Comparison of ENCODE assay signal across 1 cellular context in the genomic region with DNA sequence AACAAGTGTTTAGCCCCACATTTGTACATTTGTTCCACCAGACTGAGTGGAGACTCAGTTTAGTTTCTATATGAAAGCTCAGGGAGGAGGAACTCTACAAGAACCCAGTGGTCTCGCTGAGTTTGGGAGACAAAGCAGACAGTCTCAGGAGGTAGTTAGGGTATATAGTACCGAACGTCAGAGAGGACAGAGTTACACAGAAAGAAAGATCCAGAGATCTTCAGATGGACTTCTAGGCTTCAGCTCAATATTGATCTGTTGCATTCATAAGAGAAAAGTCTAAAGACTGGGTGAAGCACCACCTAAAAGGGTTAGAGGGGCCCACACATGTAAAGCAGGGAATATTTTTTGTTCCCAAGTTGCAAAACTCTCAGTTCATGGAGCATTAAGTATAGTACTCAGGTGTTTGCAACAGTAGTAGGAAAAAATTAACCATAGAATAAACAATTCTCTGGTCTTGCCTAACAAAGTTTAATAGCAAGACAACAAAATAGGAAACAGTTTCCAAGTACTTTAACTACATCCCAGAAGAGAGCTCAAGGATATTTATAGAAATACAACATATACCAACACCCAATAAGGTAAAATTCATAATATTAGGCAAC.
TF ChIP-seq lines count a peak whose summit lies in the region.

No MANE protein-coding gene starts in this region.

TF ChIP-seq in HepG2, 621 proteins besides CTCF, POLR2A, EP300 and RAD21 (continued from another document and continues in another):
- TF ChIP-seq, protein P1, sequence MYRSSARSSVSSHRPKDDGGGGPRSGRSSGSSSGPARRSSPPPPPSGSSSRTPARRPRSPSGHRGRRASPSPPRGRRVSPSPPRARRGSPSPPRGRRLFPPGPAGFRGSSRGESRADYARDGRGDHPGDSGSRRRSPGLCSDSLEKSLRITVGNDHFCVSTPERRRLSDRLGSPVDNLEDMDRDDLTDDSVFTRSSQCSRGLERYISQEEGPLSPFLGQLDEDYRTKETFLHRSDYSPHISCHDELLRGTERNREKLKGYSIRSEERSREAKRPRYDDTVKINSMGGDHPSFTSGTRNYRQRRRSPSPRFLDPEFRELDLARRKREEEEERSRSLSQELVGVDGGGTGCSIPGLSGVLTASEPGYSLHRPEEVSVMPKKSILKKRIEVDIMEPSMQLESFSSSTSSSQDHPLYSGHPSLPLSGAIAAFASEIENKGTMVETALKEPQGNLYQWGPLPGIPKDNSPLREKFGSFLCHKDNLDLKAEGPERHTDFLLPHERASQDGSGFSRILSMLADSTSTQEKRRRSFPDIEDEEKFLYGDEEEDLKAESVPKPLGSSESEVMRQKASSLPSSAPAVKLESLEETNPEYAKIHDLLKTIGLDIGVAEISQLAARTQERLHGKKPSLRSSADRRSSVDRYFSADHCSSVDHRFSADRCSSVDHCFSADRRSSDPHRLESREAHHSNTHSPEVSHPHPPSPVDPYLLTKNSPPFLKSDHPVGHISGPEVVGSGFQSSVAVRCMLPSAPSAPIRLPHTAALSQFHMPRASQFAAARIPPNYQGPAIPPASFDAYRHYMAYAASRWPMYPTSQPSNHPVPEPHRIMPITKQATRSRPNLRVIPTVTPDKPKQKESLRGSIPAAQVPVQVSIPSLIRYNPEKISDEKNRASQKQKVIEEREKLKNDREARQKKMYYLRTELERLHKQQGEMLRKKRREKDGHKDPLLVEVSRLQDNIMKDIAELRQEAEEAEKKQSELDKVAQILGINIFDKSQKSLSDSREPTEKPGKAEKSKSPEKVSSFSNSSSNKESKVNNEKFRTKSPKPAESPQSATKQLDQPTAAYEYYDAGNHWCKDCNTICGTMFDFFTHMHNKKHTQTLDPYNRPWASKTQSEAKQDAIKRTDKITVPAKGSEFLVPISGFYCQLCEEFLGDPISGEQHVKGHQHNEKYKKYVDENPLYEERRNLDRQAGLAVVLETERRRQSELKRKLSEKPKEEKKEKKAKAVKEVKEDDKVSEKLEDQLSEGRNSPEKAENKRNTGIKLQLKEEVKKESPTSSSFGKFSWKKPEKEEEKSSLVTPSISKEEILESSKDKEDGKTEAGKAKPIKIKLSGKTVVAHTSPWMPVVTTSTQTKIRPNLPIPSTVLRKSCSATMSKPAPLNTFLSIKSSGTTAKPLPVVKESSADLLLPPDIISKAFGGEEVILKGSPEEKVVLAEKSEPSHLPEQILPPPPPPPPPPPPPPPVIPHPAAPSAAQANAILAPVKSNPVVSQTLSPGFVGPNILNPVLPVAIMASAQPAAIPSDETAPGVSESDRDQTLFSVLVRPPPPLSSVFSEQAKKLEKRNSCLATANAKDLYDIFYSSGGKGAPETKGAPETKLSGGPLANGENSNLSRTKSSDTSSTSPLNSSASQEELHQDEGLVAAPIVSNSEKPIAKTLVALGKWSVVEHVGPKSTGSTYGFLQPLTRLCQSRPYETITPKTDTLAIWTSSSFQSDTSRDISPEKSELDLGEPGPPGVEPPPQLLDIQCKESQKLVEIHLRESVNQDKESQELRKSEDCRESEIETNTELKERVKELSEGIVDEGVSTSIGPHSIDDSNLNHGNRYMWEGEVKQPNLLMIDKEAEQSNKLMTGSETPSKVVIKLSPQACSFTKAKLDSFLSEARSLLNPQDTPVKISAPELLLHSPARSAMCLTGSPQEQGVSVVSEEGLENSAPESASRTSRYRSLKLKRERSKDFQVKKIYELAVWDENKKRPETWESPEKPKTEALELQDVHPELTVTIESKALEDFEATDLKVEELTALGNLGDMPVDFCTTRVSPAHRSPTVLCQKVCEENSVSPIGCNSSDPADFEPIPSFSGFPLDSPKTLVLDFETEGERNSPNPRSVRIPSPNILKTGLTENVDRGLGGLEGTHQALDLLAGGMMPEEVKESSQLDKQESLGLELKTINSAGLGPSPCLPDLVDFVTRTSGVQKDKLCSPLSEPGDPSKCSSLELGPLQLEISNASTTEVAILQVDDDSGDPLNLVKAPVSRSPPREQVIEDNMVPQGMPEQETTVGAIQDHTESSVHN (CRISPR knock-in tag; IDR thresholded peaks at IDR 0.05), result no peak
- TF ChIP-seq BCL6 (CRISPR knock-in tag; IDR thresholded peaks at IDR 0.05) (peak; percentile 93), NR2F2 (IDR thresholded peaks at IDR 0.05; ENCODE audit: borderline replicate concordance, low read depth) (peak; percentile 83; the same call in 1 of the 2 replicates), NR2C2 (CRISPR knock-in tag; IDR thresholded peaks at IDR 0.05; ENCODE audit: borderline replicate concordance) (peak; percentile 51; the same call in 1 of the 2 replicates), ATF7 (IDR thresholded peaks at IDR 0.05) (no peak), ATF7 (CRISPR knock-in tag; IDR thresholded peaks at IDR 0.05) (no peak), NR2F1 (CRISPR knock-in tag; IDR thresholded peaks at IDR 0.05) (peak in 1 of 2 experiments; percentile 25; a peak in 1 of 4 replicates), ZNF333 (CRISPR knock-in tag; IDR thresholded peaks at IDR 0.05; ENCODE audit: borderline replicate concordance) (no peak), GATAD2A (CRISPR knock-in tag; IDR thresholded peaks at IDR 0.05) (peak; percentile 99), MTA3 (CRISPR knock-in tag; IDR thresholded peaks at IDR 0.05) (no peak), NCOA1 (CRISPR knock-in tag; IDR thresholded peaks at IDR 0.05) (no peak), CREB1 (IDR thresholded peaks at IDR 0.05) (no peak), CREB1 (CRISPR knock-in tag; IDR thresholded peaks at IDR 0.05) (peak; percentile 47), ADNP (CRISPR knock-in tag; IDR thresholded peaks at IDR 0.05) (no peak), NBN (conservative IDR thresholded peaks at IDR 0.05) (no peak), TP53 (CRISPR knock-in tag; conservative IDR thresholded peaks at IDR 0.05) (no peak), ZC3H13 (CRISPR knock-in tag; IDR thresholded peaks at IDR 0.05) (no peak), WIZ (CRISPR knock-in tag; IDR thresholded peaks at IDR 0.05) (no peak), ZNF570 (CRISPR knock-in tag; IDR thresholded peaks at IDR 0.05; ENCODE audit: borderline replicate concordance) (no peak), ZSCAN25 (CRISPR knock-in tag; IDR thresholded peaks at IDR 0.05) (no peak), GTF2F1 (IDR thresholded peaks at IDR 0.05; ENCODE audit: low read length) (no peak), U2AF1 (optimal IDR thresholded peaks at IDR 0.05; ENCODE audit: low read depth, low read length) (no peak), ZNF891 (CRISPR knock-in tag; IDR thresholded peaks at IDR 0.05) (no peak), PPARG (CRISPR knock-in tag; conservative IDR thresholded peaks at IDR 0.05) (0 out of 2 replicates have a peak, but pooled peaks have one; percentile 46), FOXK1 (CRISPR knock-in tag; IDR thresholded peaks at IDR 0.05; ENCODE audit: borderline replicate concordance, low read depth) (peak; percentile 79), ZNF782 (CRISPR knock-in tag; IDR thresholded peaks at IDR 0.05; ENCODE audit: borderline replicate concordance) (no peak), FOXA1 (IDR thresholded peaks at IDR 0.05) (no peak), FOXA1 (CRISPR knock-in tag; IDR thresholded peaks at IDR 0.05) (peak; percentile 55), ZFAT (CRISPR knock-in tag; conservative IDR thresholded peaks at IDR 0.05) (no peak), JUNB (CRISPR knock-in tag; IDR thresholded peaks at IDR 0.05; ENCODE audit: borderline replicate concordance) (no peak), ZNF713 (CRISPR knock-in tag; IDR thresholded peaks at IDR 0.05) (no peak), ZNF629 (CRISPR knock-in tag; conservative IDR thresholded peaks at IDR 0.05) (no peak), IKZF1 (IDR thresholded peaks at IDR 0.05) (no peak), ZNF264 (CRISPR knock-in tag; IDR thresholded peaks at IDR 0.05) (no peak)
- TF ChIP-seq, protein P2, sequence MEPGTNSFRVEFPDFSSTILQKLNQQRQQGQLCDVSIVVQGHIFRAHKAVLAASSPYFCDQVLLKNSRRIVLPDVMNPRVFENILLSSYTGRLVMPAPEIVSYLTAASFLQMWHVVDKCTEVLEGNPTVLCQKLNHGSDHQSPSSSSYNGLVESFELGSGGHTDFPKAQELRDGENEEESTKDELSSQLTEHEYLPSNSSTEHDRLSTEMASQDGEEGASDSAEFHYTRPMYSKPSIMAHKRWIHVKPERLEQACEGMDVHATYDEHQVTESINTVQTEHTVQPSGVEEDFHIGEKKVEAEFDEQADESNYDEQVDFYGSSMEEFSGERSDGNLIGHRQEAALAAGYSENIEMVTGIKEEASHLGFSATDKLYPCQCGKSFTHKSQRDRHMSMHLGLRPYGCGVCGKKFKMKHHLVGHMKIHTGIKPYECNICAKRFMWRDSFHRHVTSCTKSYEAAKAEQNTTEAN (CRISPR knock-in tag; conservative IDR thresholded peaks at IDR 0.05), result 0 out of 2 replicates have a peak, but pooled peaks have one; percentile 6
- TF ChIP-seq, protein P3, sequence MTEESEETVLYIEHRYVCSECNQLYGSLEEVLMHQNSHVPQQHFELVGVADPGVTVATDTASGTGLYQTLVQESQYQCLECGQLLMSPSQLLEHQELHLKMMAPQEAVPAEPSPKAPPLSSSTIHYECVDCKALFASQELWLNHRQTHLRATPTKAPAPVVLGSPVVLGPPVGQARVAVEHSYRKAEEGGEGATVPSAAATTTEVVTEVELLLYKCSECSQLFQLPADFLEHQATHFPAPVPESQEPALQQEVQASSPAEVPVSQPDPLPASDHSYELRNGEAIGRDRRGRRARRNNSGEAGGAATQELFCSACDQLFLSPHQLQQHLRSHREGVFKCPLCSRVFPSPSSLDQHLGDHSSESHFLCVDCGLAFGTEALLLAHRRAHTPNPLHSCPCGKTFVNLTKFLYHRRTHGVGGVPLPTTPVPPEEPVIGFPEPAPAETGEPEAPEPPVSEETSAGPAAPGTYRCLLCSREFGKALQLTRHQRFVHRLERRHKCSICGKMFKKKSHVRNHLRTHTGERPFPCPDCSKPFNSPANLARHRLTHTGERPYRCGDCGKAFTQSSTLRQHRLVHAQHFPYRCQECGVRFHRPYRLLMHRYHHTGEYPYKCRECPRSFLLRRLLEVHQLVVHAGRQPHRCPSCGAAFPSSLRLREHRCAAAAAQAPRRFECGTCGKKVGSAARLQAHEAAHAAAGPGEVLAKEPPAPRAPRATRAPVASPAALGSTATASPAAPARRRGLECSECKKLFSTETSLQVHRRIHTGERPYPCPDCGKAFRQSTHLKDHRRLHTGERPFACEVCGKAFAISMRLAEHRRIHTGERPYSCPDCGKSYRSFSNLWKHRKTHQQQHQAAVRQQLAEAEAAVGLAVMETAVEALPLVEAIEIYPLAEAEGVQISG (CRISPR knock-in tag; IDR thresholded peaks at IDR 0.05), result no peak
- TF ChIP-seq, protein P4, sequence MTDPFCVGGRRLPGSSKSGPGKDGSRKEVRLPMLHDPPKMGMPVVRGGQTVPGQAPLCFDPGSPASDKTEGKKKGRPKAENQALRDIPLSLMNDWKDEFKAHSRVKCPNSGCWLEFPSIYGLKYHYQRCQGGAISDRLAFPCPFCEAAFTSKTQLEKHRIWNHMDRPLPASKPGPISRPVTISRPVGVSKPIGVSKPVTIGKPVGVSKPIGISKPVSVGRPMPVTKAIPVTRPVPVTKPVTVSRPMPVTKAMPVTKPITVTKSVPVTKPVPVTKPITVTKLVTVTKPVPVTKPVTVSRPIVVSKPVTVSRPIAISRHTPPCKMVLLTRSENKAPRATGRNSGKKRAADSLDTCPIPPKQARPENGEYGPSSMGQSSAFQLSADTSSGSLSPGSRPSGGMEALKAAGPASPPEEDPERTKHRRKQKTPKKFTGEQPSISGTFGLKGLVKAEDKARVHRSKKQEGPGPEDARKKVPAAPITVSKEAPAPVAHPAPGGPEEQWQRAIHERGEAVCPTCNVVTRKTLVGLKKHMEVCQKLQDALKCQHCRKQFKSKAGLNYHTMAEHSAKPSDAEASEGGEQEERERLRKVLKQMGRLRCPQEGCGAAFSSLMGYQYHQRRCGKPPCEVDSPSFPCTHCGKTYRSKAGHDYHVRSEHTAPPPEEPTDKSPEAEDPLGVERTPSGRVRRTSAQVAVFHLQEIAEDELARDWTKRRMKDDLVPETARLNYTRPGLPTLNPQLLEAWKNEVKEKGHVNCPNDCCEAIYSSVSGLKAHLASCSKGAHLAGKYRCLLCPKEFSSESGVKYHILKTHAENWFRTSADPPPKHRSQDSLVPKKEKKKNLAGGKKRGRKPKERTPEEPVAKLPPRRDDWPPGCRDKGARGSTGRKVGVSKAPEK (CRISPR knock-in tag; IDR thresholded peaks at IDR 0.05; ENCODE audit: borderline replicate concordance), result no peak
- TF ChIP-seq, protein P5, sequence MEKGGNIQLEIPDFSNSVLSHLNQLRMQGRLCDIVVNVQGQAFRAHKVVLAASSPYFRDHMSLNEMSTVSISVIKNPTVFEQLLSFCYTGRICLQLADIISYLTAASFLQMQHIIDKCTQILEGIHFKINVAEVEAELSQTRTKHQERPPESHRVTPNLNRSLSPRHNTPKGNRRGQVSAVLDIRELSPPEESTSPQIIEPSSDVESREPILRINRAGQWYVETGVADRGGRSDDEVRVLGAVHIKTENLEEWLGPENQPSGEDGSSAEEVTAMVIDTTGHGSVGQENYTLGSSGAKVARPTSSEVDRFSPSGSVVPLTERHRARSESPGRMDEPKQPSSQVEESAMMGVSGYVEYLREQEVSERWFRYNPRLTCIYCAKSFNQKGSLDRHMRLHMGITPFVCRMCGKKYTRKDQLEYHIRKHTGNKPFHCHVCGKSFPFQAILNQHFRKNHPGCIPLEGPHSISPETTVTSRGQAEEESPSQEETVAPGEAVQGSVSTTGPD (CRISPR knock-in tag; IDR thresholded peaks at IDR 0.05), result no peak
- TF ChIP-seq, protein P6, sequence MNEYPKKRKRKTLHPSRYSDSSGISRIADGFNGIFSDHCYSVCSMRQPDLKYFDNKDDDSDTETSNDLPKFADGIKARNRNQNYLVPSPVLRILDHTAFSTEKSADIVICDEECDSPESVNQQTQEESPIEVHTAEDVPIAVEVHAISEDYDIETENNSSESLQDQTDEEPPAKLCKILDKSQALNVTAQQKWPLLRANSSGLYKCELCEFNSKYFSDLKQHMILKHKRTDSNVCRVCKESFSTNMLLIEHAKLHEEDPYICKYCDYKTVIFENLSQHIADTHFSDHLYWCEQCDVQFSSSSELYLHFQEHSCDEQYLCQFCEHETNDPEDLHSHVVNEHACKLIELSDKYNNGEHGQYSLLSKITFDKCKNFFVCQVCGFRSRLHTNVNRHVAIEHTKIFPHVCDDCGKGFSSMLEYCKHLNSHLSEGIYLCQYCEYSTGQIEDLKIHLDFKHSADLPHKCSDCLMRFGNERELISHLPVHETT (CRISPR knock-in tag; conservative IDR thresholded peaks at IDR 0.05), result no peak
- TF ChIP-seq, protein P7, sequence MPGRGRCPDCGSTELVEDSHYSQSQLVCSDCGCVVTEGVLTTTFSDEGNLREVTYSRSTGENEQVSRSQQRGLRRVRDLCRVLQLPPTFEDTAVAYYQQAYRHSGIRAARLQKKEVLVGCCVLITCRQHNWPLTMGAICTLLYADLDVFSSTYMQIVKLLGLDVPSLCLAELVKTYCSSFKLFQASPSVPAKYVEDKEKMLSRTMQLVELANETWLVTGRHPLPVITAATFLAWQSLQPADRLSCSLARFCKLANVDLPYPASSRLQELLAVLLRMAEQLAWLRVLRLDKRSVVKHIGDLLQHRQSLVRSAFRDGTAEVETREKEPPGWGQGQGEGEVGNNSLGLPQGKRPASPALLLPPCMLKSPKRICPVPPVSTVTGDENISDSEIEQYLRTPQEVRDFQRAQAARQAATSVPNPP (CRISPR knock-in tag; IDR thresholded peaks at IDR 0.05), result no peak
- TF ChIP-seq, protein P8, sequence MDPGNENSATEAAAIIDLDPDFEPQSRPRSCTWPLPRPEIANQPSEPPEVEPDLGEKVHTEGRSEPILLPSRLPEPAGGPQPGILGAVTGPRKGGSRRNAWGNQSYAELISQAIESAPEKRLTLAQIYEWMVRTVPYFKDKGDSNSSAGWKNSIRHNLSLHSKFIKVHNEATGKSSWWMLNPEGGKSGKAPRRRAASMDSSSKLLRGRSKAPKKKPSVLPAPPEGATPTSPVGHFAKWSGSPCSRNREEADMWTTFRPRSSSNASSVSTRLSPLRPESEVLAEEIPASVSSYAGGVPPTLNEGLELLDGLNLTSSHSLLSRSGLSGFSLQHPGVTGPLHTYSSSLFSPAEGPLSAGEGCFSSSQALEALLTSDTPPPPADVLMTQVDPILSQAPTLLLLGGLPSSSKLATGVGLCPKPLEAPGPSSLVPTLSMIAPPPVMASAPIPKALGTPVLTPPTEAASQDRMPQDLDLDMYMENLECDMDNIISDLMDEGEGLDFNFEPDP (CRISPR knock-in tag; conservative IDR thresholded peaks at IDR 0.05), result no peak
